17 cellular contexts compared by ENCODE assay signal in genomic region chr5:111901303-111901702, GRCh38.
"Had no signal": no experiment of that assay in that cellular context is flagged by ENCODE, and none has a peak within 500 bp of the region (broad histone marks: within the 10 kb centered on the region; RNA-seq: fewer than 3 reads in every experiment).

No MANE protein-coding gene starts in this region.

- H3K36me3 ChIP-seq: cardiac muscle cell, esophagus squamous epithelium, heart left ventricle, prostate gland, suprapubic skin had no signal

- DNase-seq: activated CD4-positive, alpha-beta T cell treated with anti-CD3 and anti-CD28 coated beads, Interleukin-2, amount 10 ng/mL, durations not matched to agents 7 days and 5 days; activated CD4-positive, CD25-positive, alpha-beta regulatory T cell; activated naive CD4-positive, alpha-beta T cell treated with anti-CD3 and anti-CD28 coated beads, Interleukin-2, amount 10 ng/mL, durations not matched to agents 7 days and 5 days; esophagus squamous epithelium; foreskin keratinocyte; heart left ventricle; islet precursor cell; mesenchymal stem cell; occipital lobe; stimulated activated CD4-positive, alpha-beta T cell treated with anti-CD3 and anti-CD28 coated beads, Interleukin-12 subunit alpha, Interleukin-12 subunit beta, amount 100 ng/mL, for 4 hours; stimulated activated naive CD8-positive, alpha-beta T cell treated with anti-CD3 and anti-CD28 coated beads, Interleukin-15, Interleukin-2, amounts not matched to agents 100 U/mL and 50 U/mL, for 24 hours had no signal

- H3K4me3 ChIP-seq: cardiac muscle cell, esophagus squamous epithelium, heart left ventricle, prostate gland, suprapubic skin had no signal

- H3K27me3 ChIP-seq: cardiac muscle cell, esophagus squamous epithelium, heart left ventricle, suprapubic skin had no signal

- H3K27ac ChIP-seq: cardiac muscle cell, esophagus squamous epithelium, foreskin keratinocyte, heart left ventricle, prostate gland, suprapubic skin had no signal

- ATAC-seq: foreskin keratinocyte; heart left ventricle; left lobe of liver; natural killer cell treated with Interleukin-12 subunit alpha and Interleukin-12 subunit beta and Interleukin-15 and Interleukin-18, amount 100 ng/mL, for 72 hours; stimulated activated naive CD8-positive, alpha-beta T cell treated with anti-CD3 and anti-CD28 coated beads, Interleukin-15, Interleukin-2, amounts not matched to agents 100 U/mL and 50 U/mL, for 24 hours had no signal

- H3K9me3 ChIP-seq: prostate gland, suprapubic skin had no signal

- FAIRE-seq: colon had no signal

- H3K4me1 ChIP-seq: esophagus squamous epithelium, foreskin keratinocyte, heart left ventricle, prostate gland, suprapubic skin had no signal
